ENCODE assay signal across 1 cellular context in the genomic region with DNA sequence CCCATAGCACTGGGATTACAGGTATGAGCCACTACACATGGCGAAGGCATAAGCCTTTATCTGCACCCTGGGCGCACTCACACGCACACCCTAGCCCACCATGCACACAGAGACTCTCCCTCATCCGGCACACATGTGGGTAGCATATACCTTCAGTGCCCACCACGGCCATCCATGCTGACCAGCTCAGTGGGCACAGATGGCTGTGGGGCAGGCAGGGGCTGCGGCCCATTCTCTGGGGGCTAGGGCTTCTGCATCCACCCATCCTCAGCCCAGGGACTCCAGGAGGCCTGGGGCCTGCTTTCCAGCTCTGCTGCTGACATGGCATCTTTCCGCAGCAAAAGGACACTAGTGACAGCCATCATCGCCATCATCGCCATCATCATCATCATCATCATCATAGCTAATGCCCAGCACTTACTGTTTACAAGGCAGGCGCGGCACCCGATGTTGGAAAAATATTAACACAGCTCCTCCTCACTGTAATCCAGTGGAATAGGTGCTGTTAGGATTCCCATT.
TF ChIP-seq lines count a peak whose summit lies in the region.

No MANE protein-coding gene starts in this region.

TF ChIP-seq in GM12878, 131 proteins besides CTCF, POLR2A, EP300 and RAD21:
- no peak for TF ChIP-seq IRF4 (IDR thresholded peaks at IDR 0.05; ENCODE audit: low read depth, low read length)
- no peak for TF ChIP-seq FOXM1 (IDR thresholded peaks at IDR 0.05; ENCODE audit: low read depth, low read length)
- no peak for TF ChIP-seq NFYA (IDR thresholded peaks at IDR 0.05; ENCODE audit: borderline replicate concordance, low read depth, low read length)
- TF ChIP-seq, protein P1, sequence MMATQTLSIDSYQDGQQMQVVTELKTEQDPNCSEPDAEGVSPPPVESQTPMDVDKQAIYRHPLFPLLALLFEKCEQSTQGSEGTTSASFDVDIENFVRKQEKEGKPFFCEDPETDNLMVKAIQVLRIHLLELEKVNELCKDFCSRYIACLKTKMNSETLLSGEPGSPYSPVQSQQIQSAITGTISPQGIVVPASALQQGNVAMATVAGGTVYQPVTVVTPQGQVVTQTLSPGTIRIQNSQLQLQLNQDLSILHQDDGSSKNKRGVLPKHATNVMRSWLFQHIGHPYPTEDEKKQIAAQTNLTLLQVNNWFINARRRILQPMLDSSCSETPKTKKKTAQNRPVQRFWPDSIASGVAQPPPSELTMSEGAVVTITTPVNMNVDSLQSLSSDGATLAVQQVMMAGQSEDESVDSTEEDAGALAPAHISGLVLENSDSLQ (IDR thresholded peaks at IDR 0.05), result no peak
- no peak for TF ChIP-seq HCFC1 (IDR thresholded peaks at IDR 0.05; ENCODE audit: low read length)
